In genomic region chr13:42041684-42042035, GRCh38 we compare ENCODE assay signal across 8 cellular contexts. TPM values are rescaled to one million over a fixed set of nuclear protein-coding genes. Genes with fewer than 3 reads are reported as not detected.
A peak's percentile ranks its signal among the peaks of the same experiment; 100 is the strongest.
DNase-seq lines count a peak whose midpoint lies in the region; ATAC-seq and FAIRE-seq lines count a peak whose summit lies in the region.

No MANE protein-coding gene starts in this region.

- peak; percentile 13 for DNase-seq in activated CD4-positive, alpha-beta T cell treated with anti-CD3 and anti-CD28 coated beads for 48 hours
- no peak for DNase-seq in activated CD4-positive, alpha-beta T cell treated with anti-CD3 and anti-CD28 coated beads, Interleukin-2, amount 50 U/mL, for 4 hours
- peak; percentile 57 for DNase-seq in RCC 7860 (ENCODE audit: low spot score)
- DNase-seq in left lobe of liver (ENCODE audit: low spot score), result peak; percentile 61

- intact Hi-C loops in dendritic cell treated with granulocyte-macrophage colony-stimulating factor and Interleukin-4, amounts not matched to agents 40 ng/mL and 50 ng/mL, for 4 days (cut with micrococcal nuclease), result loop anchor here (1.0 to 10.0 kb wide), 3 partner anchors 8 to 979 kb away; partner anchors contain the start of genes AKAP11 and WBP4

- H3K27ac ChIP-seq in stomach smooth muscle (ENCODE audit: low read length), result peak overlapping the region; percentile 66

- H3K27ac Mint-ChIP-seq in dendritic cell treated with granulocyte-macrophage colony-stimulating factor and Interleukin-4, amounts not matched to agents 40 ng/mL and 50 ng/mL, for 4 days, result peak overlapping the region; percentile 76

- H3K9ac ChIP-seq in stomach smooth muscle (ENCODE audit: low read length in 2 of 2), result peak overlapping the region; percentile 64 to 70

- peaks cover 23% of the 10 kb centered on the region for H3K4me1 Mint-ChIP-seq in dendritic cell treated with granulocyte-macrophage colony-stimulating factor and Interleukin-4, amounts not matched to agents 40 ng/mL and 50 ng/mL, for 4 days (ENCODE audit: low read depth)

- peaks cover 43% of the 10 kb centered on the region for H3K27me3 Mint-ChIP-seq in dendritic cell treated with granulocyte-macrophage colony-stimulating factor and Interleukin-4, amounts not matched to agents 40 ng/mL and 50 ng/mL, for 4 days

- no peaks in the 10 kb centered on the region for H3K36me3 ChIP-seq in stomach smooth muscle (ENCODE audit: control insufficient read depth in 2 of 2, insufficient read depth in 2 of 2, low read length in 2 of 2)

- ATAC-seq in HG02884 (IDR thresholded peaks at IDR 0.05; ENCODE audit: unreplicated experiment) (peak; percentile 30), left lobe of liver (peak; percentile 55), HG03457 (IDR thresholded peaks at IDR 0.05; ENCODE audit: unreplicated experiment) (no peak)

- peaks cover 3% of the 10 kb centered on the region for H3K9me3 Mint-ChIP-seq in dendritic cell treated with granulocyte-macrophage colony-stimulating factor and Interleukin-4, amounts not matched to agents 40 ng/mL and 50 ng/mL, for 4 days

- peak overlapping the region; percentile 88 to 90 for H3K4me3 ChIP-seq in stomach smooth muscle (ENCODE audit: low read length in 2 of 2)

- no peaks in the 10 kb centered on the region for H3K27me3 ChIP-seq in stomach smooth muscle (ENCODE audit: control insufficient read depth in 1 of 2, insufficient read depth in 2 of 2, low read length in 2 of 2)

- H3K4me1 ChIP-seq in stomach smooth muscle (ENCODE audit: control insufficient read depth, insufficient read depth, low read length), result peaks cover 14% of the 10 kb centered on the region

- H3K36me3 Mint-ChIP-seq in dendritic cell treated with granulocyte-macrophage colony-stimulating factor and Interleukin-4, amounts not matched to agents 40 ng/mL and 50 ng/mL, for 4 days (ENCODE audit: low read depth), result peaks cover 5% of the 10 kb centered on the region

- FAIRE-seq in RCC 7860 (lab: Jason Lieb, UNC), result no peak

- H3K4me3 Mint-ChIP-seq in dendritic cell treated with granulocyte-macrophage colony-stimulating factor and Interleukin-4, amounts not matched to agents 40 ng/mL and 50 ng/mL, for 4 days, result peak overlapping the region; percentile 72

- H3K9me3 ChIP-seq in stomach smooth muscle (ENCODE audit: control insufficient read depth in 2 of 2, low read length in 2 of 2), result no peaks in the 10 kb centered on the region

RNA-seq across cellular contexts. Expression of gene DGKH, which starts 6.8 kb away (rescaled TPM):
- 1.1 TPM for total RNA-seq in left lobe of liver

Comparison
In these comparisons a context has a peak if more than half of its experiments do, and no peak if none do; other contexts are left out.
1. DNase-seq: peak in activated CD4-positive, alpha-beta T cell treated with anti-CD3 and anti-CD28 coated beads for 48 hours (single experiment), RCC 7860 (single experiment) and left lobe of liver (single experiment); none in activated CD4-positive, alpha-beta T cell treated with anti-CD3 and anti-CD28 coated beads, Interleukin-2, amount 50 U/mL, for 4 hours (0 of 2).